ENCODE assay signal across 15 cellular contexts in the genomic region with DNA sequence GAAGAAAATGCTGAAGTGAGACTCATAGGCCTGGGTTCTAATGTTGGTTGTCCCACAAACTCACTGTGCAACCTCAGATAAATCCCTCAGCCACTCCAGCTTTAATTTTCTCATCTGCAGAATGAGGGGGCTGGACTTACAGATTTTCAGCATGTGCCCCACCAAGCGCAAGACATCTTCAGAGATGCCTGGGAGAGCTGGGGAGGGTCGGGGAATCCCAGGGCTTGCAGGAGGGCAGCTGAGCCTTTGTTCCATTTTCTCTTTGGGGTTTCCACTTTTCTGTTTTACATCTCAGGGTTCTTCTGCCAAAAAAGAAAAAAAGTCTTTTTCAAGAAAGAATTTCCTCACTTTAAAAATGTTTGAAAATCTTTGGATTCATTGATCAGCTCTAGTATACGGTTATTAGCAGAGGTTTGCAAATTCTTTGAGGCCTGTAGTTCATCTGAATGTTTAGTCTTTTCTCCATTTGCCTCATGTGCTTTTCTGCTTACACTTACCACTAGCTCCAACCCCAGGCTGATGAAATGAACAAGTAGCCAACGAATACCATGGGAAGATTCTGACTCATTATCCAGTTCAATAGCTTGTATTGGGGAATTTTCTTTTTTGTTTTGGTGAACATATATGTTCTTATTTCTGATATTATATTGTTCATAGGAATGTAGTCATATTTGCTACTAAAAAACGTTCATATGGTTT. TPM values are rescaled to one million over a fixed set of nuclear protein-coding genes. Genes with fewer than 3 reads are reported as not detected.
A peak's percentile ranks its signal among the peaks of the same experiment; 100 is the strongest.
DNase-seq lines count a peak whose midpoint lies in the region; ATAC-seq, FAIRE-seq and TF ChIP-seq lines count a peak whose summit lies in the region.
"Had no signal": no experiment of that assay in that cellular context is flagged by ENCODE, and none has a peak within 500 bp of the region (broad histone marks: within the 10 kb centered on the region; RNA-seq: fewer than 3 reads in every experiment).

No MANE protein-coding gene starts in this region.

- H3K4me1 ChIP-seq in HepG2 (ENCODE audit: insufficient read depth, low read length): no peaks in the 10 kb centered on the region
- H3K4me1 ChIP-seq: Peyer's patch, upper lobe of right lung had no signal

- no peak overlapping the region for H3K27ac Mint-ChIP-seq in Calu3 (ENCODE audit: unreplicated experiment)
- H3K27ac Mint-ChIP-seq in activated naive CD4-positive, alpha-beta T cell treated with anti-CD3 and anti-CD28 coated beads for 36 hours: no peak overlapping the region

- BruUV-seq in Calu3 (replicated peaks; lab: Mats Ljungman, UMichigan) (no TSS peak), HepG2 (replicated peaks; lab: Mats Ljungman, UMichigan) (no TSS peak)

- no peaks in the 10 kb centered on the region for H3K27me3 ChIP-seq in HepG2 (ENCODE audit: control insufficient read depth in 1 of 2, insufficient read depth in 2 of 2, low read length in 2 of 2)
- H3K27me3 ChIP-seq: Peyer's patch, upper lobe of right lung had no signal

- TF ChIP-seq POLR2A in HepG2 (IDR thresholded peaks at IDR 0.05; ENCODE audit: insufficient read depth in 1 of 2, low read depth in 2 of 2, low read length in 2 of 2): no peak

- 90% methylated on average over 5 of the region's 5 CpGs for WGBS in HepG2 (ENCODE audit: low lambda C conversion rate)

- intact Hi-C loops in Calu3 (cut with micrococcal nuclease; ENCODE audit: unreplicated experiment) (no loop called here), HepG2 (cut with micrococcal nuclease; ENCODE audit: unreplicated experiment) (no loop called here)
- intact Hi-C loops in activated naive CD4-positive, alpha-beta T cell treated with anti-CD3 and anti-CD28 coated beads for 36 hours (cut with micrococcal nuclease): no loop called here

- no peaks in the 10 kb centered on the region for H3K36me3 ChIP-seq in HepG2 (replicated peaks in 1 of 2; ENCODE audit: control insufficient read depth in 1 of 2, insufficient read depth in 2 of 2, low read length in 2 of 2)
- H3K36me3 ChIP-seq: Peyer's patch, upper lobe of right lung had no signal

- DNase-seq in AG10803 (ENCODE audit: low read depth): peak; percentile 58
- DNase-seq in fibroblast of mammary gland (ENCODE audit: low read depth): peak; percentile 62
- no peak for DNase-seq in stimulated activated naive CD8-positive, alpha-beta T cell treated with anti-CD3 and anti-CD28 coated beads, Interleukin-15, Interleukin-2, amounts not matched to agents 100 U/mL and 50 U/mL, for 24 hours
- no peak for DNase-seq in Calu3
- DNase-seq in activated naive CD4-positive, alpha-beta T cell treated with anti-CD3 and anti-CD28 coated beads for 36 hours: no peak
- no peak for DNase-seq in HepG2 (ENCODE audit: low spot score)
- DNase-seq: activated CD8-positive, alpha-beta memory T cell treated with anti-CD3 and anti-CD28 coated beads for 24 hours; activated naive CD4-positive, alpha-beta T cell; caudate nucleus; Peyer's patch; upper lobe of right lung had no signal

- H3K9ac ChIP-seq in HepG2 (ENCODE audit: insufficient read depth, low read depth, low read length): no peak overlapping the region

- no peak for FAIRE-seq in HepG2 (lab: Jason Lieb, UNC)
- FAIRE-seq: D721Med had no signal

- no peaks in the 10 kb centered on the region for H3K79me2 ChIP-seq in HepG2 (ENCODE audit: insufficient read depth, low read length)

- POLR2A ChIA-PET in HepG2 (lab: Yijun Ruan, JAX): interaction anchor here (2.7 kb wide), 1 partner anchor 11 kb away, joined by 10 read pairs; no protein-coding TSS in a partner anchor

- no peaks in the 10 kb centered on the region for H3K27me3 Mint-ChIP-seq in Calu3 (ENCODE audit: unreplicated experiment)
- no peaks in the 10 kb centered on the region for H3K27me3 Mint-ChIP-seq in activated naive CD4-positive, alpha-beta T cell treated with anti-CD3 and anti-CD28 coated beads for 36 hours (ENCODE audit: low read depth)

- H3K4me3 Mint-ChIP-seq in Calu3 (ENCODE audit: low read depth, unreplicated experiment): no peak overlapping the region
- H3K4me3 Mint-ChIP-seq in activated naive CD4-positive, alpha-beta T cell treated with anti-CD3 and anti-CD28 coated beads for 36 hours: no peak overlapping the region

- no peaks in the 10 kb centered on the region for H3K9me3 Mint-ChIP-seq in Calu3 (ENCODE audit: low read depth, unreplicated experiment)
- no peaks in the 10 kb centered on the region for H3K9me3 Mint-ChIP-seq in activated naive CD4-positive, alpha-beta T cell treated with anti-CD3 and anti-CD28 coated beads for 36 hours

- TF ChIP-seq CTCF in AG10803 (conservative IDR thresholded peaks at IDR 0.05; ENCODE audit: low read length): no peak
- no peak for TF ChIP-seq CTCF in fibroblast of mammary gland (conservative IDR thresholded peaks at IDR 0.05; ENCODE audit: control insufficient read depth, insufficient read depth, low read depth, low read length)
- TF ChIP-seq CTCF in Calu3 (IDR thresholded peaks at IDR 0.05; ENCODE audit: unreplicated experiment): no peak
- no peak for TF ChIP-seq CTCF in HepG2 (CRISPR knock-in tag; IDR thresholded peaks at IDR 0.05)

- TF ChIP-seq EP300 in HepG2 (IDR thresholded peaks at IDR 0.05; ENCODE audit: low read depth in 2 of 2, low read length in 2 of 2) (no peak), HepG2 (CRISPR knock-in tag; IDR thresholded peaks at IDR 0.05; ENCODE audit: borderline replicate concordance) (no peak)

- H2AFZ ChIP-seq in HepG2 (ENCODE audit: low read length): no peak overlapping the region

- no peaks in the 10 kb centered on the region for H3K4me1 Mint-ChIP-seq in Calu3 (ENCODE audit: low read depth, unreplicated experiment)
- peaks cover 3% of the 10 kb centered on the region for H3K4me1 Mint-ChIP-seq in activated naive CD4-positive, alpha-beta T cell treated with anti-CD3 and anti-CD28 coated beads for 36 hours (ENCODE audit: low read depth)

- no peak overlapping the region for H3K27ac ChIP-seq in HepG2 (ENCODE audit: extremely low read length, insufficient read depth, low read length)
- H3K27ac ChIP-seq: HL-60, Peyer's patch had no signal

- CTCF ChIA-PET in Calu3 (lab: Charles Lee) (interaction anchor here (1.3 kb wide), 1 partner anchor 12 kb away, joined by 4 read pairs; no protein-coding TSS in a partner anchor), HepG2 (lab: Yijun Ruan, JAX; ENCODE audit: low intra/inter-chr PET ratio, low total read pairs) (no interaction called here)
- CTCF ChIA-PET in activated naive CD4-positive, alpha-beta T cell treated with anti-CD3 and anti-CD28 coated beads for 36 hours (lab: Charles Lee): no interaction called here

- no peak for TF ChIP-seq RAD21 in HepG2 (CRISPR knock-in tag; IDR thresholded peaks at IDR 0.05)

- no peaks in the 10 kb centered on the region for H3K36me3 Mint-ChIP-seq in Calu3 (ENCODE audit: insufficient read depth, unreplicated experiment)
- no peaks in the 10 kb centered on the region for H3K36me3 Mint-ChIP-seq in activated naive CD4-positive, alpha-beta T cell treated with anti-CD3 and anti-CD28 coated beads for 36 hours (ENCODE audit: low read depth)

- ATAC-seq in GM19351 (IDR thresholded peaks at IDR 0.05; ENCODE audit: unreplicated experiment) (peak; percentile 47), HG03520 (IDR thresholded peaks at IDR 0.05; ENCODE audit: unreplicated experiment) (peak; percentile 44), HepG2 (no peak)
- ATAC-seq in stimulated activated naive CD8-positive, alpha-beta T cell treated with anti-CD3 and anti-CD28 coated beads, Interleukin-15, Interleukin-2, amounts not matched to agents 100 U/mL and 50 U/mL, for 24 hours: no peak
- ATAC-seq: upper lobe of right lung had no signal

- H3K4me3 ChIP-seq in AG10803 (ENCODE audit: low read length) (no peak overlapping the region), fibroblast of mammary gland (ENCODE audit: control insufficient read depth, low read depth, low read length) (no peak overlapping the region), HepG2 (replicated peaks in 1 of 3; ENCODE audit: insufficient read depth in 1 of 3, low read depth in 2 of 3, low read length in 3 of 3) (no peak overlapping the region)
- H3K4me3 ChIP-seq: Peyer's patch, upper lobe of right lung had no signal

- no peaks in the 10 kb centered on the region for H3K9me3 ChIP-seq in HepG2 (ENCODE audit: low read length)
- H3K9me3 ChIP-seq: Peyer's patch, upper lobe of right lung had no signal

- H4K20me1 ChIP-seq in HepG2 (ENCODE audit: insufficient read depth, low read length): no peaks in the 10 kb centered on the region

- no peak overlapping the region for H3K4me2 ChIP-seq in HepG2 (ENCODE audit: low read depth, low read length)

- in situ Hi-C loops in HepG2 (cut with HindIII; ENCODE audit: extremely low pct_ligation_motif_present, low pct_unique_long_range_greater_than_20kb): no loop called here

RNA-seq across cellular contexts. Expression of a gene that starts 56.4 kb away (rescaled TPM):
- 61.8 and 69.5 TPM in 2 replicates for total RNA-seq in Calu3 (2022)
- total RNA-seq in activated naive CD4-positive, alpha-beta T cell treated with anti-CD3 and anti-CD28 coated beads for 36 hours: 1 to 10 TPM; 9.4 to 9.7 TPM
- 27.7 and 31.0 TPM in 2 replicates for total RNA-seq in HepG2 (2016; rRNA removed; fragmentation: Illumina TruSeq; extraction: Trizol)
- total RNA-seq in HepG2 (2016; cell fraction: cytosol; rRNA removed; fragmentation: Illumina TruSeq; extraction: Trizol; ENCODE audit: low read depth): 27.5 and 34.1 TPM in 2 replicates
- total RNA-seq in HepG2 (2016; cell fraction: insoluble cytoplasmic fraction; rRNA removed; fragmentation: Illumina TruSeq; extraction: Trizol): 24.3 and 27.8 TPM in 2 replicates
- 36.3 and 42.8 TPM in 2 replicates for total RNA-seq in HepG2 (2016; cell fraction: membrane; rRNA removed; fragmentation: Illumina TruSeq; extraction: Trizol)
- total RNA-seq in HepG2 (2016; cell fraction: nucleus; rRNA removed; fragmentation: Illumina TruSeq; extraction: Trizol): 59.7 and 62.9 TPM in 2 replicates
- polyA plus RNA-seq in HepG2 (2011; rRNA removed): 15.6 and 23.4 TPM in 2 replicates
- 4.6 and 8.3 TPM in 2 replicates for polyA plus RNA-seq in HepG2 (2011; cell fraction: cytosol; rRNA removed)
- polyA plus RNA-seq in HepG2 (2011; cell fraction: nucleus; rRNA removed): 14.2 and 15.9 TPM in 2 replicates
- polyA plus RNA-seq in HepG2 (2012): 12.6 and 14.0 TPM in 2 replicates
- 3.8 and 4.6 TPM in 2 replicates for polyA plus RNA-seq in HepG2 (2016; cell fraction: cytosol; fragmentation: Illumina TruSeq; extraction: Trizol; ENCODE audit: low read depth)
- polyA plus RNA-seq in HepG2 (2016; cell fraction: insoluble cytoplasmic fraction; fragmentation: Illumina TruSeq; extraction: Trizol; ENCODE audit: low read depth): 13.8 and 14.0 TPM in 2 replicates
- polyA plus RNA-seq in HepG2 (2016; cell fraction: membrane; fragmentation: Illumina TruSeq; extraction: Trizol; ENCODE audit: low read depth): 4.5 and 4.8 TPM in 2 replicates
- 28.9 and 31.3 TPM in 2 replicates for polyA plus RNA-seq in HepG2 (2016; cell fraction: nucleus; fragmentation: Illumina TruSeq; extraction: Trizol; ENCODE audit: insufficient read depth, low read depth)
- 41.1 and 58.0 TPM in 2 replicates for polyA minus RNA-seq in HepG2 (2011; rRNA and poly(A)+ RNA removed; ENCODE audit: low replicate concordance)
- 25.3 and 26.6 TPM in 2 replicates for polyA minus RNA-seq in HepG2 (2011; cell fraction: cytosol; rRNA and poly(A)+ RNA removed)
- polyA minus RNA-seq in HepG2 (2011; cell fraction: nucleus; rRNA and poly(A)+ RNA removed): 164 and 186 TPM in 2 replicates

RNA-seq across cellular contexts. Expression of a gene that starts 58.5 kb away (rescaled TPM):
- 5.9 and 6.4 TPM in 2 replicates for total RNA-seq in Calu3 (2022)
- under 1 TPM; 0.17 to 0.19 TPM for total RNA-seq in activated naive CD4-positive, alpha-beta T cell treated with anti-CD3 and anti-CD28 coated beads for 36 hours
- total RNA-seq in HepG2 (2016; rRNA removed; fragmentation: Illumina TruSeq; extraction: Trizol): 0.18 and 0.34 TPM in 2 replicates
- 0.18 and 0.30 TPM in 2 replicates for total RNA-seq in HepG2 (2016; cell fraction: cytosol; rRNA removed; fragmentation: Illumina TruSeq; extraction: Trizol; ENCODE audit: low read depth)
- 0.39 and 0.67 TPM in 2 replicates for total RNA-seq in HepG2 (2016; cell fraction: insoluble cytoplasmic fraction; rRNA removed; fragmentation: Illumina TruSeq; extraction: Trizol)
- 0.46 and 0.55 TPM in 2 replicates for total RNA-seq in HepG2 (2016; cell fraction: membrane; rRNA removed; fragmentation: Illumina TruSeq; extraction: Trizol)
- total RNA-seq in HepG2 (2016; cell fraction: nucleus; rRNA removed; fragmentation: Illumina TruSeq; extraction: Trizol): 0.59 and 0.72 TPM in 2 replicates
- polyA plus RNA-seq in HepG2 (2011; rRNA removed): 0.05 and 0.17 TPM in 2 replicates
- 0.10 and 0.13 TPM in 2 replicates for polyA plus RNA-seq in HepG2 (2011; cell fraction: cytosol; rRNA removed)
- 0.55 and 0.87 TPM in 2 replicates for polyA plus RNA-seq in HepG2 (2011; cell fraction: nucleus; rRNA removed)
- 0.28 and 0.34 TPM in 2 replicates for polyA plus RNA-seq in HepG2 (2012)
- 0.19 and 0.37 TPM in 2 replicates for polyA plus RNA-seq in HepG2 (2016; cell fraction: cytosol; fragmentation: Illumina TruSeq; extraction: Trizol; ENCODE audit: low read depth)
- 0.37 and 0.45 TPM in 2 replicates for polyA plus RNA-seq in HepG2 (2016; cell fraction: insoluble cytoplasmic fraction; fragmentation: Illumina TruSeq; extraction: Trizol; ENCODE audit: low read depth)
- 0.31 and 0.35 TPM in 2 replicates for polyA plus RNA-seq in HepG2 (2016; cell fraction: membrane; fragmentation: Illumina TruSeq; extraction: Trizol; ENCODE audit: low read depth)
- polyA plus RNA-seq in HepG2 (2016; cell fraction: nucleus; fragmentation: Illumina TruSeq; extraction: Trizol; ENCODE audit: insufficient read depth, low read depth): 0.37 and 0.73 TPM in 2 replicates
- 0.46 and 0.47 TPM in 2 replicates for polyA minus RNA-seq in HepG2 (2011; rRNA and poly(A)+ RNA removed; ENCODE audit: low replicate concordance)
- polyA minus RNA-seq in HepG2 (2011; cell fraction: cytosol; rRNA and poly(A)+ RNA removed): not detected in 2 replicates
- polyA minus RNA-seq in HepG2 (2011; cell fraction: nucleus; rRNA and poly(A)+ RNA removed): 1.2 and 3.3 TPM in 2 replicates

Comparison
In these comparisons a context has a peak if more than half of its experiments do, and no peak if none do; other contexts are left out.
1. DNase-seq: peak in AG10803 (single experiment) and fibroblast of mammary gland (single experiment); none in stimulated activated naive CD8-positive, alpha-beta T cell treated with anti-CD3 and anti-CD28 coated beads, Interleukin-15, Interleukin-2, amounts not matched to agents 100 U/mL and 50 U/mL, for 24 hours (single experiment), Calu3 (single experiment), activated naive CD4-positive, alpha-beta T cell treated with anti-CD3 and anti-CD28 coated beads for 36 hours (single experiment) and HepG2 (single experiment).
2. ATAC-seq: peak in GM19351 (single experiment) and HG03520 (single experiment); none in stimulated activated naive CD8-positive, alpha-beta T cell treated with anti-CD3 and anti-CD28 coated beads, Interleukin-15, Interleukin-2, amounts not matched to agents 100 U/mL and 50 U/mL, for 24 hours (single experiment) and HepG2 (single experiment).